Comparison of ENCODE assay signal across 8 cellular contexts in the genomic region with DNA sequence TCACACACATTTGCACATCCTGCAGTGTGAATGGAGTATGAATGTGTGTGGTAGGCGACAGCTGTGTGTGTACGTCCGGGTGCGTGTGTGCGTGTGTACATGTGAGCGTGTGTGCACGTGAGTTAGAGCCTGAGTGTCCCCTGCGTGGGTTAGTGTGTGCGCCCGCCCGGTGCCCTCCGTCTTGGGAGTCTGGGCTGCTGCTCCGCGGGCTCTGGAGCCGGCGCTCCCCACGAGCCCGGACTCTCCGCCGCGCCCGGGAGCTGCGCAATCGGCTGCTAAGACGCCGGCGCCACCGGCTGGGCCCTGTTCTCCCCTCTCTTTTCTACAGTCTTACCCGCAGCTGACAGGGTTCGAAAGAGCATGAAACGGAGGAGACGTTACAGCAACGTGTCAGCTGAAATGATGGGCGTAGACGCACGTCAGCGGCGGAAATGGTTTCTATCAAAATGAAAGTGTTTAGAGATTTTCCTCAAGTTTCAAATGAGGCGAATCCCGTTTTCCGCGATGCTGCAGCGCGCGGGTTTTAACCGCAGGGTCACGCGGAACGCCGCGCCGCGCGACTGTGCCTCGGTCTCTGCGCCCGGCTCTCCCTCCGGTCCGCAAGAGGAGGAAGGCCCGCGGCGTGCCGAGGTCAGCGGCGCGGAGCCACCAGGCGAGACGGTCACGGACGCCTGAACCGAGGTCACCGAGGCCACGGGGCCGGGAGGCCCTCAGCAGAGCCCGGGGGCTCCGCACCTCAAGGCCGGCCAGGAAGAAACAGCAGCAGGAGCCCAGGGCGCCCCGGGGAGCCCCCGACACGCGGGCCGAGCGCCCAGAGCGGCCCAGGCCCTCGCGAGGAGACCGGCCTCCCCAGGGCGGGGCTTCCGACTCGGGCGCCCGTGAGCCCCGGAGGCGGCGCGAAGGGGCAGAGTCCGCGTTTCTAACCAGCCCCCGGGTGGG.
DNase-seq lines count a peak whose midpoint lies in the region; ATAC-seq and TF ChIP-seq lines count a peak whose summit lies in the region.

No MANE protein-coding gene starts in this region.

- peaks cover 19% of the 10 kb centered on the region for H3K27me3 ChIP-seq in brain microvascular endothelial cell (replicated peaks)

- H3K36me3 ChIP-seq in brain microvascular endothelial cell (replicated peaks): no peaks in the 10 kb centered on the region

- no peak overlapping the region for H3K27ac ChIP-seq in brain microvascular endothelial cell

- peak overlapping the region; percentile 51 for H3K4me3 ChIP-seq in brain microvascular endothelial cell (ENCODE audit: low read depth, low read length)

- in situ Hi-C loops in Caki2 (cut with HindIII; ENCODE audit: low pct_unique_long_range_greater_than_20kb, low sequenced_read_pairs): no loop called here
- in situ Hi-C loops in brain microvascular endothelial cell (cut with HindIII; ENCODE audit: low pct_ligation_motif_present, low sequenced_read_pairs): no loop called here

- peak; percentile 54 for ATAC-seq in HG02642 (IDR thresholded peaks at IDR 0.05; ENCODE audit: poor library complexity, unreplicated experiment)
- no peak for ATAC-seq in GM21367 (IDR thresholded peaks at IDR 0.05; ENCODE audit: unreplicated experiment)

- DNase-seq in Caki2 (ENCODE audit: low read depth): peak; percentile 58
- peak; percentile 36 for DNase-seq in T-helper 9 cell
- DNase-seq in brain microvascular endothelial cell: peak; percentile 11
- peak; percentile 29 for DNase-seq in inferior parietal cortex (ENCODE audit: extremely low spot score)
- peak; percentile 33 to 54 for DNase-seq in stimulated activated CD4-positive, alpha-beta T cell treated with anti-CD3 and anti-CD28 coated beads, Interleukin-12 subunit alpha, Interleukin-12 subunit beta, amount 100 ng/mL, for 24 hours (ENCODE audit: low read depth in 2 of 2)
- no peak for DNase-seq in NCI-H774 (lab: John Stamatoyannopoulos, UW)

- TF ChIP-seq CTCF in brain microvascular endothelial cell (IDR thresholded peaks at IDR 0.05; ENCODE audit: low read depth, low read length, missing control alignments): no peak
